1 cellular context compared by ENCODE assay signal in the genomic region with DNA sequence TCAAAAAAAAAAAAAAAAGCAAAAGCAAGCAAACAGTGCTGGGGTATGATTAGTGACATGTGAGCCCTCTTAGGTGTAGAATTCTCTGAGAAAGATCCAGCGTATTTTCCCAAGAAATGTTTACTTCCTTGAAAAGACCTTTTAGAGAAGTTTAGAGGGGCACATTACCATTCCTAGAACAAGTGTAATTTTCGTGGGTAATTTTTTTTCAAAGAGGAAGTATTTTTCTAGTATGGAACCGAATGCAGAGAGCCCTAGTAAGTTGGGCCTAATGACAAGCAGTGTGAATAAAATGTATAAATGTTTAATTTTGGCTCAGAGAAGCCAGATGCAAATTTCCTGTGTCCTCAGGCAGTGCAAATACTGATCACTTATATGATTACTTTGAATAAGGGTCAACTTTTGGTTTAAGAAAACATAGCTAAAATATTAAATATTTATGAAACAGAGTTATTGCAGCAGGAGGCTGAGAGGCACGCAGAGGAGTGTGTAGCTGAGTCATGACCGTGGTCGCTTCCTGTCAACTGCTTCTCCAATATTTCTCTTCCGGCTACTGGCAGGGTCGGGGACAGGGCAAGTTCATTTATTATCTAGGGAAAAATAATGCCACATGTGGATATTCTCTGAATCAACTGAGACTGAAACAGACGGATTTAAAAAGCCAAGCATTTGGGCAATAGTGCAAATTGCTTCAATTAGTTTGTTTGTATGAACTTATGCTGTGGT.
TF ChIP-seq lines count a peak whose summit lies in the region.

No MANE protein-coding gene starts in this region.

TF ChIP-seq in K562, 482 proteins besides CTCF, POLR2A, EP300 and RAD21:
- TF ChIP-seq, protein P1, sequence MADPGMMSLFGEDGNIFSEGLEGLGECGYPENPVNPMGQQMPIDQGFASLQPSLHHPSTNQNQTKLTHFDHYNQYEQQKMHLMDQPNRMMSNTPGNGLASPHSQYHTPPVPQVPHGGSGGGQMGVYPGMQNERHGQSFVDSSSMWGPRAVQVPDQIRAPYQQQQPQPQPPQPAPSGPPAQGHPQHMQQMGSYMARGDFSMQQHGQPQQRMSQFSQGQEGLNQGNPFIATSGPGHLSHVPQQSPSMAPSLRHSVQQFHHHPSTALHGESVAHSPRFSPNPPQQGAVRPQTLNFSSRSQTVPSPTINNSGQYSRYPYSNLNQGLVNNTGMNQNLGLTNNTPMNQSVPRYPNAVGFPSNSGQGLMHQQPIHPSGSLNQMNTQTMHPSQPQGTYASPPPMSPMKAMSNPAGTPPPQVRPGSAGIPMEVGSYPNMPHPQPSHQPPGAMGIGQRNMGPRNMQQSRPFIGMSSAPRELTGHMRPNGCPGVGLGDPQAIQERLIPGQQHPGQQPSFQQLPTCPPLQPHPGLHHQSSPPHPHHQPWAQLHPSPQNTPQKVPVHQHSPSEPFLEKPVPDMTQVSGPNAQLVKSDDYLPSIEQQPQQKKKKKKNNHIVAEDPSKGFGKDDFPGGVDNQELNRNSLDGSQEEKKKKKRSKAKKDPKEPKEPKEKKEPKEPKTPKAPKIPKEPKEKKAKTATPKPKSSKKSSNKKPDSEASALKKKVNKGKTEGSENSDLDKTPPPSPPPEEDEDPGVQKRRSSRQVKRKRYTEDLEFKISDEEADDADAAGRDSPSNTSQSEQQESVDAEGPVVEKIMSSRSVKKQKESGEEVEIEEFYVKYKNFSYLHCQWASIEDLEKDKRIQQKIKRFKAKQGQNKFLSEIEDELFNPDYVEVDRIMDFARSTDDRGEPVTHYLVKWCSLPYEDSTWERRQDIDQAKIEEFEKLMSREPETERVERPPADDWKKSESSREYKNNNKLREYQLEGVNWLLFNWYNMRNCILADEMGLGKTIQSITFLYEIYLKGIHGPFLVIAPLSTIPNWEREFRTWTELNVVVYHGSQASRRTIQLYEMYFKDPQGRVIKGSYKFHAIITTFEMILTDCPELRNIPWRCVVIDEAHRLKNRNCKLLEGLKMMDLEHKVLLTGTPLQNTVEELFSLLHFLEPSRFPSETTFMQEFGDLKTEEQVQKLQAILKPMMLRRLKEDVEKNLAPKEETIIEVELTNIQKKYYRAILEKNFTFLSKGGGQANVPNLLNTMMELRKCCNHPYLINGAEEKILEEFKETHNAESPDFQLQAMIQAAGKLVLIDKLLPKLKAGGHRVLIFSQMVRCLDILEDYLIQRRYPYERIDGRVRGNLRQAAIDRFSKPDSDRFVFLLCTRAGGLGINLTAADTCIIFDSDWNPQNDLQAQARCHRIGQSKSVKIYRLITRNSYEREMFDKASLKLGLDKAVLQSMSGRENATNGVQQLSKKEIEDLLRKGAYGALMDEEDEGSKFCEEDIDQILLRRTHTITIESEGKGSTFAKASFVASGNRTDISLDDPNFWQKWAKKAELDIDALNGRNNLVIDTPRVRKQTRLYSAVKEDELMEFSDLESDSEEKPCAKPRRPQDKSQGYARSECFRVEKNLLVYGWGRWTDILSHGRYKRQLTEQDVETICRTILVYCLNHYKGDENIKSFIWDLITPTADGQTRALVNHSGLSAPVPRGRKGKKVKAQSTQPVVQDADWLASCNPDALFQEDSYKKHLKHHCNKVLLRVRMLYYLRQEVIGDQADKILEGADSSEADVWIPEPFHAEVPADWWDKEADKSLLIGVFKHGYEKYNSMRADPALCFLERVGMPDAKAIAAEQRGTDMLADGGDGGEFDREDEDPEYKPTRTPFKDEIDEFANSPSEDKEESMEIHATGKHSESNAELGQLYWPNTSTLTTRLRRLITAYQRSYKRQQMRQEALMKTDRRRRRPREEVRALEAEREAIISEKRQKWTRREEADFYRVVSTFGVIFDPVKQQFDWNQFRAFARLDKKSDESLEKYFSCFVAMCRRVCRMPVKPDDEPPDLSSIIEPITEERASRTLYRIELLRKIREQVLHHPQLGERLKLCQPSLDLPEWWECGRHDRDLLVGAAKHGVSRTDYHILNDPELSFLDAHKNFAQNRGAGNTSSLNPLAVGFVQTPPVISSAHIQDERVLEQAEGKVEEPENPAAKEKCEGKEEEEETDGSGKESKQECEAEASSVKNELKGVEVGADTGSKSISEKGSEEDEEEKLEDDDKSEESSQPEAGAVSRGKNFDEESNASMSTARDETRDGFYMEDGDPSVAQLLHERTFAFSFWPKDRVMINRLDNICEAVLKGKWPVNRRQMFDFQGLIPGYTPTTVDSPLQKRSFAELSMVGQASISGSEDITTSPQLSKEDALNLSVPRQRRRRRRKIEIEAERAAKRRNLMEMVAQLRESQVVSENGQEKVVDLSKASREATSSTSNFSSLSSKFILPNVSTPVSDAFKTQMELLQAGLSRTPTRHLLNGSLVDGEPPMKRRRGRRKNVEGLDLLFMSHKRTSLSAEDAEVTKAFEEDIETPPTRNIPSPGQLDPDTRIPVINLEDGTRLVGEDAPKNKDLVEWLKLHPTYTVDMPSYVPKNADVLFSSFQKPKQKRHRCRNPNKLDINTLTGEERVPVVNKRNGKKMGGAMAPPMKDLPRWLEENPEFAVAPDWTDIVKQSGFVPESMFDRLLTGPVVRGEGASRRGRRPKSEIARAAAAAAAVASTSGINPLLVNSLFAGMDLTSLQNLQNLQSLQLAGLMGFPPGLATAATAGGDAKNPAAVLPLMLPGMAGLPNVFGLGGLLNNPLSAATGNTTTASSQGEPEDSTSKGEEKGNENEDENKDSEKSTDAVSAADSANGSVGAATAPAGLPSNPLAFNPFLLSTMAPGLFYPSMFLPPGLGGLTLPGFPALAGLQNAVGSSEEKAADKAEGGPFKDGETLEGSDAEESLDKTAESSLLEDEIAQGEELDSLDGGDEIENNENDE (IDR thresholded peaks at IDR 0.05; ENCODE audit: low read depth, low read length), result no peak
- TF ChIP-seq GABPA (tag; conservative IDR thresholded peaks at IDR 0.05; ENCODE audit: low read depth) (peak; percentile 69), ZNF146 (CRISPR knock-in tag; IDR thresholded peaks at IDR 0.05; ENCODE audit: unreplicated experiment) (no peak), NFE2 (IDR thresholded peaks at IDR 0.05; ENCODE audit: low read depth) (peak; percentile 49; the same call in 1 of the 2 replicates), NR2C2 (CRISPR knock-in tag; IDR thresholded peaks at IDR 0.05) (no peak), NR2C2 (tag; IDR thresholded peaks at IDR 0.05) (peak; percentile 68; the same call in 1 of the 2 replicates), HDAC2 (IDR thresholded peaks at IDR 0.05) (no peak), ZBTB8A (IDR thresholded peaks at IDR 0.05; ENCODE audit: partially characterized antibody) (no peak), ZNF583 (CRISPR knock-in tag; IDR thresholded peaks at IDR 0.05) (no peak), XRCC4 (IDR thresholded peaks at IDR 0.05; ENCODE audit: extremely low read depth, insufficient read depth, insufficient read length) (no peak), BACH1 (tag; IDR thresholded peaks at IDR 0.05) (no peak), STAT5B (CRISPR knock-in tag; IDR thresholded peaks at IDR 0.05) (no peak), ZNF778 (CRISPR knock-in tag; IDR thresholded peaks at IDR 0.05) (no peak), ZNF785 (CRISPR knock-in tag; IDR thresholded peaks at IDR 0.05) (no peak)
- TF ChIP-seq, protein P2, sequence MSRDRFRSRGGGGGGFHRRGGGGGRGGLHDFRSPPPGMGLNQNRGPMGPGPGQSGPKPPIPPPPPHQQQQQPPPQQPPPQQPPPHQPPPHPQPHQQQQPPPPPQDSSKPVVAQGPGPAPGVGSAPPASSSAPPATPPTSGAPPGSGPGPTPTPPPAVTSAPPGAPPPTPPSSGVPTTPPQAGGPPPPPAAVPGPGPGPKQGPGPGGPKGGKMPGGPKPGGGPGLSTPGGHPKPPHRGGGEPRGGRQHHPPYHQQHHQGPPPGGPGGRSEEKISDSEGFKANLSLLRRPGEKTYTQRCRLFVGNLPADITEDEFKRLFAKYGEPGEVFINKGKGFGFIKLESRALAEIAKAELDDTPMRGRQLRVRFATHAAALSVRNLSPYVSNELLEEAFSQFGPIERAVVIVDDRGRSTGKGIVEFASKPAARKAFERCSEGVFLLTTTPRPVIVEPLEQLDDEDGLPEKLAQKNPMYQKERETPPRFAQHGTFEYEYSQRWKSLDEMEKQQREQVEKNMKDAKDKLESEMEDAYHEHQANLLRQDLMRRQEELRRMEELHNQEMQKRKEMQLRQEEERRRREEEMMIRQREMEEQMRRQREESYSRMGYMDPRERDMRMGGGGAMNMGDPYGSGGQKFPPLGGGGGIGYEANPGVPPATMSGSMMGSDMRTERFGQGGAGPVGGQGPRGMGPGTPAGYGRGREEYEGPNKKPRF (IDR thresholded peaks at IDR 0.05; ENCODE audit: low read depth, low read length), result no peak
- TF ChIP-seq, protein P3, sequence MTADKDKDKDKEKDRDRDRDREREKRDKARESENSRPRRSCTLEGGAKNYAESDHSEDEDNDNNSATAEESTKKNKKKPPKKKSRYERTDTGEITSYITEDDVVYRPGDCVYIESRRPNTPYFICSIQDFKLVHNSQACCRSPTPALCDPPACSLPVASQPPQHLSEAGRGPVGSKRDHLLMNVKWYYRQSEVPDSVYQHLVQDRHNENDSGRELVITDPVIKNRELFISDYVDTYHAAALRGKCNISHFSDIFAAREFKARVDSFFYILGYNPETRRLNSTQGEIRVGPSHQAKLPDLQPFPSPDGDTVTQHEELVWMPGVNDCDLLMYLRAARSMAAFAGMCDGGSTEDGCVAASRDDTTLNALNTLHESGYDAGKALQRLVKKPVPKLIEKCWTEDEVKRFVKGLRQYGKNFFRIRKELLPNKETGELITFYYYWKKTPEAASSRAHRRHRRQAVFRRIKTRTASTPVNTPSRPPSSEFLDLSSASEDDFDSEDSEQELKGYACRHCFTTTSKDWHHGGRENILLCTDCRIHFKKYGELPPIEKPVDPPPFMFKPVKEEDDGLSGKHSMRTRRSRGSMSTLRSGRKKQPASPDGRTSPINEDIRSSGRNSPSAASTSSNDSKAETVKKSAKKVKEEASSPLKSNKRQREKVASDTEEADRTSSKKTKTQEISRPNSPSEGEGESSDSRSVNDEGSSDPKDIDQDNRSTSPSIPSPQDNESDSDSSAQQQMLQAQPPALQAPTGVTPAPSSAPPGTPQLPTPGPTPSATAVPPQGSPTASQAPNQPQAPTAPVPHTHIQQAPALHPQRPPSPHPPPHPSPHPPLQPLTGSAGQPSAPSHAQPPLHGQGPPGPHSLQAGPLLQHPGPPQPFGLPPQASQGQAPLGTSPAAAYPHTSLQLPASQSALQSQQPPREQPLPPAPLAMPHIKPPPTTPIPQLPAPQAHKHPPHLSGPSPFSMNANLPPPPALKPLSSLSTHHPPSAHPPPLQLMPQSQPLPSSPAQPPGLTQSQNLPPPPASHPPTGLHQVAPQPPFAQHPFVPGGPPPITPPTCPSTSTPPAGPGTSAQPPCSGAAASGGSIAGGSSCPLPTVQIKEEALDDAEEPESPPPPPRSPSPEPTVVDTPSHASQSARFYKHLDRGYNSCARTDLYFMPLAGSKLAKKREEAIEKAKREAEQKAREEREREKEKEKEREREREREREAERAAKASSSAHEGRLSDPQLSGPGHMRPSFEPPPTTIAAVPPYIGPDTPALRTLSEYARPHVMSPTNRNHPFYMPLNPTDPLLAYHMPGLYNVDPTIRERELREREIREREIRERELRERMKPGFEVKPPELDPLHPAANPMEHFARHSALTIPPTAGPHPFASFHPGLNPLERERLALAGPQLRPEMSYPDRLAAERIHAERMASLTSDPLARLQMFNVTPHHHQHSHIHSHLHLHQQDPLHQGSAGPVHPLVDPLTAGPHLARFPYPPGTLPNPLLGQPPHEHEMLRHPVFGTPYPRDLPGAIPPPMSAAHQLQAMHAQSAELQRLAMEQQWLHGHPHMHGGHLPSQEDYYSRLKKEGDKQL (CRISPR knock-in tag; IDR thresholded peaks at IDR 0.05; ENCODE audit: borderline replicate concordance), result no peak
TF ChIP-seq in K562: peak in this region for 3.
